In genomic region chr11:68026391-68027105, GRCh38 we compare ENCODE assay signal across 24 cellular contexts. TPM values are rescaled to one million over a fixed set of nuclear protein-coding genes. Genes with fewer than 3 reads are reported as not detected.
DNase-seq lines count a peak whose midpoint lies in the region; ATAC-seq and TF ChIP-seq lines count a peak whose summit lies in the region.
"Had no signal": no experiment of that assay in that cellular context is flagged by ENCODE, and none has a peak within 500 bp of the region (broad histone marks: within the 10 kb centered on the region; RNA-seq: fewer than 3 reads in every experiment).

No MANE protein-coding gene starts in this region.

- H3K27ac Mint-ChIP-seq in T-helper 17 cell = peak overlapping the region; percentile 14
- H3K27ac Mint-ChIP-seq: activated naive CD4-positive, alpha-beta T cell treated with anti-CD3 and anti-CD28 coated beads for 36 hours; activated T-cell treated with anti-CD3 and anti-CD28 coated beads, Interleukin-2, amount 50 U/mL, for 72 hours; CD4-positive, alpha-beta memory T cell had no signal

- no peak overlapping the region for H3K4ac ChIP-seq in neuronal stem cell (ENCODE audit: low read length)

- no peak for TF ChIP-seq RAD21 in HCT116 (IDR thresholded peaks at IDR 0.05; ENCODE audit: low read depth)

- H3K9me3 ChIP-seq in HCT116 (ENCODE audit: control insufficient read depth in 1 of 2, insufficient read depth in 1 of 2, low read depth in 1 of 2, low read length in 2 of 2) (peaks cover 0 to 5% of the 10 kb centered on the region in 2 experiments; a peak in 1 of 4 replicates), T-helper 17 cell (ENCODE audit: control insufficient read depth, low read length, poor library complexity, severe bottlenecking) (no peaks in the 10 kb centered on the region), neuronal stem cell (replicated peaks in 1 of 2; ENCODE audit: control insufficient read depth in 2 of 2, insufficient read depth in 1 of 2, low read depth in 1 of 2, low read length in 2 of 2) (peaks cover 1 to 17% of the 10 kb centered on the region in 2 donors)
- H3K9me3 ChIP-seq: pancreas, upper lobe of right lung had no signal

- no peak overlapping the region for H2BK12ac ChIP-seq in neuronal stem cell (ENCODE audit: low read length)

- no peak overlapping the region for H3K14ac ChIP-seq in neuronal stem cell (ENCODE audit: low read length)

- no peak for TF ChIP-seq POLR2A in HCT116 (IDR thresholded peaks at IDR 0.05; ENCODE audit: borderline replicate concordance, extremely low read depth, insufficient read depth, insufficient read length)

- no peaks in the 10 kb centered on the region for H4K20me1 ChIP-seq in HCT116 (ENCODE audit: insufficient read depth)

- H3K23ac ChIP-seq in neuronal stem cell (ENCODE audit: low read depth, low read length, poor library complexity) = no peak overlapping the region

- no peak overlapping the region for H4K8ac ChIP-seq in neuronal stem cell (ENCODE audit: low read depth, low read length)

- peaks cover 36% of the 10 kb centered on the region for H3K4me1 ChIP-seq in ACC112 (ENCODE audit: control insufficient read depth, insufficient read depth, low read length, unreplicated experiment)
- H3K4me1 ChIP-seq in HCT116 (ENCODE audit: control insufficient read depth in 1 of 2, insufficient read depth in 2 of 2, low read length in 2 of 2) = peaks cover 29 to 59% of the 10 kb centered on the region in 2 experiments
- H3K4me1 ChIP-seq in neuronal stem cell (ENCODE audit: control insufficient read depth in 2 of 2, insufficient read depth in 1 of 2, low read depth in 1 of 2, low read length in 2 of 2) = peaks cover 8 to 10% of the 10 kb centered on the region in 2 donors

- ATAC-seq in HCT116 (no peak), T-helper 17 cell (no peak), left lobe of liver (no peak), GM21381 (IDR thresholded peaks at IDR 0.05; ENCODE audit: unreplicated experiment) (no peak)
- ATAC-seq: activated T-cell treated with anti-CD3 and anti-CD28 coated beads, Interleukin-2, amount 50 U/mL, for 72 hours; GM12878; naive thymus-derived CD4-positive, alpha-beta T cell; pancreas; right cardiac atrium; upper lobe of right lung had no signal

- peaks cover 11% of the 10 kb centered on the region for H3K79me1 ChIP-seq in neuronal stem cell (ENCODE audit: low read depth, low read length)

- H3K4me2 ChIP-seq in HCT116 (ENCODE audit: low read length) = no peak overlapping the region
- no peak overlapping the region for H3K4me2 ChIP-seq in neuronal stem cell (ENCODE audit: insufficient read depth, low read length, poor library complexity, severe bottlenecking)
- H3K4me2 ChIP-seq: KMS-11 had no signal

- peak overlapping the region; percentile 86; the same call in 1 of the 2 replicates for H3K27ac ChIP-seq in ACC112 (ENCODE audit: low read depth, low read length)
- no peak overlapping the region for H3K27ac ChIP-seq in HCT116 (ENCODE audit: low read depth, low read length)
- H3K27ac ChIP-seq in neuronal stem cell (replicated peaks; ENCODE audit: low read length) = no peak overlapping the region
- H3K27ac ChIP-seq: KMS-11, pancreas, upper lobe of right lung had no signal

- H2AFZ ChIP-seq in ACC112 (ENCODE audit: low read length, unreplicated experiment) (no peak overlapping the region), HCT116 (ENCODE audit: low read depth, low read length, poor library complexity, severe bottlenecking) (no peak overlapping the region), neuronal stem cell (ENCODE audit: low read length) (no peak overlapping the region)

- DNase-seq in HCT116 (ENCODE audit: low read depth, low spot score) (no peak), T-helper 17 cell (no peak), neuronal stem cell (ENCODE audit: low spot score) (no peak), left lobe of liver (ENCODE audit: low spot score) (no peak), amniotic stem cell (lab: John Stamatoyannopoulos, UW) (no peak)
- DNase-seq: activated CD4-positive, alpha-beta T cell treated with anti-CD3 and anti-CD28 coated beads for 4 hours; activated naive CD4-positive, alpha-beta T cell treated with anti-CD3 and anti-CD28 coated beads for 36 hours; activated T-cell treated with anti-CD3 and anti-CD28 coated beads, Interleukin-2, amount 50 U/mL, for 72 hours; aorta; caudate nucleus; DMS79 treated with DMSO at 0.1 percent for 48 hours; dorsolateral prefrontal cortex; head of caudate nucleus; naive thymus-derived CD4-positive, alpha-beta T cell; NCI-H187; right cardiac atrium; RPMI8226; upper lobe of right lung had no signal

- no CpG with 5 or more reads among the region's 18 CpGs for WGBS in neuronal stem cell (ENCODE audit: extremely low coverage in 2 of 2, insufficient read length in 2 of 2, insufficient replicate concordance in 1 of 2), 2 donors

- H3K4me1 Mint-ChIP-seq in T-helper 17 cell = peaks cover 12% of the 10 kb centered on the region

- H3K9ac ChIP-seq in HCT116 (ENCODE audit: low read length) (0 out of 2 replicates have a peak overlapping the region, but pooled peaks have one; percentile 13), neuronal stem cell (ENCODE audit: low read depth, low read length, poor library complexity) (no peak overlapping the region)
- H3K9ac ChIP-seq: KMS-11 had no signal

- RAD21 ChIA-PET in HCT116 (lab: Charles Lee; ENCODE audit: low non-redundant PET in 1 of 2, low total read pairs in 2 of 2, uncharacterized antibody in 2 of 2, unreplicated experiment in 2 of 2) = no interaction called here

- H3K36me3 ChIP-seq in ACC112 (ENCODE audit: insufficient read depth, low read length) (peaks cover 14% of the 10 kb centered on the region; the same call in 1 of the 2 replicates), HCT116 (ENCODE audit: control insufficient read depth in 1 of 2, insufficient read depth in 2 of 2, low read length in 2 of 2) (no peaks in the 10 kb centered on the region), neuronal stem cell (replicated peaks in 1 of 2; ENCODE audit: control insufficient read depth in 2 of 2, insufficient read depth in 2 of 2, low read length in 2 of 2) (peaks cover 0 to 12% of the 10 kb centered on the region in 2 donors)
- H3K36me3 ChIP-seq: pancreas had no signal

- BruUV-seq in HCT116 (replicated peaks; lab: Mats Ljungman, UMichigan) = no TSS peak

- H3K9me2 ChIP-seq in HCT116 (ENCODE audit: insufficient read depth) = no peaks in the 10 kb centered on the region

- H3K4me3 Mint-ChIP-seq in T-helper 17 cell = no peak overlapping the region
- H3K4me3 Mint-ChIP-seq: activated naive CD4-positive, alpha-beta T cell treated with anti-CD3 and anti-CD28 coated beads for 36 hours; activated T-cell treated with anti-CD3 and anti-CD28 coated beads, Interleukin-2, amount 50 U/mL, for 72 hours; CD4-positive, alpha-beta memory T cell; naive thymus-derived CD4-positive, alpha-beta T cell had no signal

- POLR2A ChIA-PET in HCT116 (lab: Charles Lee) = no interaction called here

- TF ChIP-seq CTCF in HCT116 (IDR thresholded peaks at IDR 0.05 in 2 of 3, conservative IDR thresholded peaks at IDR 0.05 in 1 of 3; ENCODE audit: borderline replicate concordance in 1 of 3, insufficient read depth in 1 of 3, low read depth in 2 of 3, low read length in 2 of 3) = no peak

- no peak overlapping the region for H2BK120ac ChIP-seq in neuronal stem cell (ENCODE audit: low read depth, low read length)

- intact Hi-C loops in HCT116 (cut with micrococcal nuclease) = loop anchor here (5.0 kb wide), 1 partner anchor 181 kb away; no protein-coding TSS in a partner anchor

- peak overlapping the region; percentile 74 for H2AK5ac ChIP-seq in neuronal stem cell (ENCODE audit: low read depth, low read length)

- CTCF ChIA-PET in HCT116 (lab: Charles Lee) = no interaction called here

- H3K4me3 ChIP-seq in ACC112 (ENCODE audit: low read depth, low read length) = no peak overlapping the region
- H3K4me3 ChIP-seq in HCT116 (replicated peaks in 1 of 2; ENCODE audit: low read depth in 1 of 2, low read length in 2 of 2) = no peak overlapping the region
- peak overlapping the region in 1 of 2 donors; percentile 34 for H3K4me3 ChIP-seq in neuronal stem cell (ENCODE audit: low read length in 2 of 2)
- H3K4me3 ChIP-seq: dorsolateral prefrontal cortex, GM12878, pancreas, upper lobe of right lung had no signal

- no peaks in the 10 kb centered on the region for H3K27me3 Mint-ChIP-seq in T-helper 17 cell
- H3K27me3 Mint-ChIP-seq: naive thymus-derived CD4-positive, alpha-beta T cell had no signal

- H2BK5ac ChIP-seq in neuronal stem cell (ENCODE audit: low read length) = peak overlapping the region; percentile 35

- H4K91ac ChIP-seq in neuronal stem cell (ENCODE audit: low read depth, low read length, poor library complexity) = no peak overlapping the region

- H3K79me2 ChIP-seq in ACC112 (ENCODE audit: control insufficient read depth, insufficient read depth, low read length, unreplicated experiment) (peaks cover 12% of the 10 kb centered on the region), HCT116 (ENCODE audit: insufficient read depth, low read length) (peaks cover 9% of the 10 kb centered on the region)

- no peak overlapping the region for H3K18ac ChIP-seq in neuronal stem cell (ENCODE audit: low read length)

- H2BK15ac ChIP-seq in neuronal stem cell (ENCODE audit: low read length) = no peak overlapping the region

- H3K36me3 Mint-ChIP-seq in T-helper 17 cell (ENCODE audit: low read depth) = peaks cover 3% of the 10 kb centered on the region

- no peaks in the 10 kb centered on the region for H3K27me3 ChIP-seq in ACC112 (ENCODE audit: insufficient read depth, low read length)
- no peaks in the 10 kb centered on the region for H3K27me3 ChIP-seq in HCT116 (ENCODE audit: insufficient read depth, low read length)
- no peaks in the 10 kb centered on the region for H3K27me3 ChIP-seq in neuronal stem cell (ENCODE audit: control insufficient read depth in 3 of 3, insufficient read depth in 3 of 3, low read depth in 1 of 3, low read length in 3 of 3)
- H3K27me3 ChIP-seq: dorsolateral prefrontal cortex, pancreas, upper lobe of right lung had no signal

TF ChIP-seq in HCT116, 20 proteins besides CTCF, POLR2A, EP300 and RAD21 (continues in another document):
- no peak for TF ChIP-seq EZH2phosphoT487 (IDR thresholded peaks at IDR 0.05; ENCODE audit: borderline replicate concordance)

RNA-seq across cellular contexts. Expression of gene NDUFS8, which starts 3.9 kb away (rescaled TPM):
- 189 TPM for total RNA-seq in HCT116 (2021; ENCODE audit: unreplicated experiment)
- 245 and 268 TPM in 2 replicates for polyA plus RNA-seq in HCT116 (2012)
- 10 to 100 TPM; 59.5 to 64.2 TPM for total RNA-seq in T-helper 17 cell
- polyA plus RNA-seq in neuronal stem cell (2013, experiment 1 of 2) = 144 TPM
- 148 TPM for polyA plus RNA-seq in neuronal stem cell (2013, experiment 2 of 2)
- total RNA-seq in left lobe of liver = 104 TPM

RNA-seq across cellular contexts. Expression of gene TCIRG1, which starts 12.3 kb away (rescaled TPM):
- total RNA-seq in HCT116 (2021; ENCODE audit: unreplicated experiment) = 101 TPM
- 88.7 and 97.2 TPM in 2 replicates for polyA plus RNA-seq in HCT116 (2012)
- 100 to 1,000 TPM; 187 to 207 TPM for total RNA-seq in T-helper 17 cell
- polyA plus RNA-seq in neuronal stem cell (2013, experiment 1 of 2) = 5.7 TPM
- polyA plus RNA-seq in neuronal stem cell (2013, experiment 2 of 2) = 4.8 TPM
- 66.5 TPM for total RNA-seq in left lobe of liver

RNA-seq across cellular contexts. Expression of gene ALDH3B1, which starts 16.4 kb away (rescaled TPM):
- 25.5 TPM for total RNA-seq in HCT116 (2021; ENCODE audit: unreplicated experiment)
- polyA plus RNA-seq in HCT116 (2012) = 28.9 and 39.8 TPM in 2 replicates
- 1 to 10 TPM; 1.1 TPM for total RNA-seq in T-helper 17 cell
- 0.25 TPM for polyA plus RNA-seq in neuronal stem cell (2013, experiment 1 of 2)
- polyA plus RNA-seq in neuronal stem cell (2013, experiment 2 of 2) = 0.22 TPM
- 3.2 TPM for total RNA-seq in left lobe of liver
- total RNA-seq: activated naive CD4-positive, alpha-beta T cell treated with anti-CD3 and anti-CD28 coated beads for 36 hours had no signal
- polyA plus RNA-seq: CD4-positive, alpha-beta memory T cell had no signal

RNA-seq across cellular contexts. Expression of gene UNC93B1, which starts 22.7 kb away (rescaled TPM):
- total RNA-seq in HCT116 (2021; ENCODE audit: unreplicated experiment) = 72.9 TPM
- polyA plus RNA-seq in HCT116 (2012) = 55.1 and 67.6 TPM in 2 replicates
- total RNA-seq in T-helper 17 cell = 10 to 100 TPM; 24.7 to 27.2 TPM
- polyA plus RNA-seq in neuronal stem cell (2013, experiment 1 of 2) = 4.9 TPM
- 4.6 TPM for polyA plus RNA-seq in neuronal stem cell (2013, experiment 2 of 2)
- 18.9 TPM for total RNA-seq in left lobe of liver
